Comparison of ENCODE assay signal across 11 cellular contexts in genomic region chr15:32427635-32428034, GRCh38. TPM values are rescaled to one million over a fixed set of nuclear protein-coding genes. Genes with fewer than 3 reads are reported as not detected.
DNase-seq lines count a peak whose midpoint lies in the region; ATAC-seq, FAIRE-seq and TF ChIP-seq lines count a peak whose summit lies in the region.
"Not testable (repeated sequence)": the region's sequence is repeated elsewhere in the genome, so short reads cannot be mapped to it uniquely, and the experiment has no call there.
"Had no signal": no experiment of that assay in that cellular context is flagged by ENCODE, and none has a peak within 500 bp of the region (broad histone marks: within the 10 kb centered on the region; RNA-seq: fewer than 3 reads in every experiment).

No MANE protein-coding gene starts in this region.

- not testable (repeated sequence) for H3K27me3 Mint-ChIP-seq in activated T-helper 17 cell treated with anti-CD3 and anti-CD28 coated beads, Interleukin-2, amount 50 U/mL, for 72 hours; stimulated activated memory B cell treated with anti-CD40 and anti-IgM and Interleukin-4, amounts not matched to agents 10 μg/mL and 1 μg/mL and 100 μg/mL, for 72 hours

- in situ Hi-C loops in HepG2 (cut with HindIII; ENCODE audit: extremely low pct_ligation_motif_present, low pct_unique_long_range_greater_than_20kb): not testable (repeated sequence)

- not testable (repeated sequence) for H3K4me1 ChIP-seq in OCI-LY3 (ENCODE audit: low read length); HepG2 (ENCODE audit: insufficient read depth, low read length)

- H3K4me2 ChIP-seq in OCI-LY3 (ENCODE audit: low read length): peak overlapping the region; percentile 39; the same call in 1 of the 2 replicates
- H3K4me2 ChIP-seq in HepG2 (ENCODE audit: low read depth, low read length): not testable (repeated sequence)

- H3K9me3 Mint-ChIP-seq in activated T-helper 17 cell treated with anti-CD3 and anti-CD28 coated beads, Interleukin-2, amount 50 U/mL, for 72 hours; stimulated activated memory B cell treated with anti-CD40 and anti-IgM and Interleukin-4, amounts not matched to agents 10 μg/mL and 1 μg/mL and 100 μg/mL, for 72 hours: not testable (repeated sequence)

- not testable (repeated sequence) for TF ChIP-seq CTCF in OCI-LY3 (IDR thresholded peaks at IDR 0.05; ENCODE audit: low read depth, low read length); HepG2 (CRISPR knock-in tag; IDR thresholded peaks at IDR 0.05)

- not testable (repeated sequence) for H3K4me1 Mint-ChIP-seq in activated T-helper 17 cell treated with anti-CD3 and anti-CD28 coated beads, Interleukin-2, amount 50 U/mL, for 72 hours; stimulated activated memory B cell treated with anti-CD40 and anti-IgM and Interleukin-4, amounts not matched to agents 10 μg/mL and 1 μg/mL and 100 μg/mL, for 72 hours

- intact Hi-C loops in HepG2 (cut with micrococcal nuclease; ENCODE audit: unreplicated experiment): not testable (repeated sequence)

- not testable (repeated sequence) for TF ChIP-seq EP300 in HepG2 (IDR thresholded peaks at IDR 0.05; ENCODE audit: low read depth in 2 of 2, low read length in 2 of 2); HepG2 (CRISPR knock-in tag; IDR thresholded peaks at IDR 0.05; ENCODE audit: borderline replicate concordance)

- DNase-seq in RCC 7860 (ENCODE audit: low spot score); HepG2 (ENCODE audit: low spot score): not testable (repeated sequence)

- POLR2A ChIA-PET in HepG2 (lab: Yijun Ruan, JAX): not testable (repeated sequence)

- peak; percentile 54 for ATAC-seq in activated T-helper 17 cell treated with anti-CD3 and anti-CD28 coated beads, Interleukin-2, amount 50 U/mL, for 72 hours (replicated peaks)
- ATAC-seq in HepG2: not testable (repeated sequence)
- ATAC-seq in stimulated activated memory B cell treated with anti-CD40 and anti-IgM and Interleukin-4, amounts not matched to agents 10 μg/mL and 1 μg/mL and 100 μg/mL, for 72 hours: peak; percentile 39

- H3K79me2 ChIP-seq in OCI-LY3 (ENCODE audit: low read length); HepG2 (ENCODE audit: insufficient read depth, low read length): not testable (repeated sequence)

- WGBS in HepG2 (ENCODE audit: low lambda C conversion rate): 36% methylated on average over 1 of the region's 4 CpGs

- H3K4me3 Mint-ChIP-seq in activated T-helper 17 cell treated with anti-CD3 and anti-CD28 coated beads, Interleukin-2, amount 50 U/mL, for 72 hours; stimulated activated memory B cell treated with anti-CD40 and anti-IgM and Interleukin-4, amounts not matched to agents 10 μg/mL and 1 μg/mL and 100 μg/mL, for 72 hours: not testable (repeated sequence)

- not testable (repeated sequence) for H3K27me3 ChIP-seq in OCI-LY3 (ENCODE audit: low read depth, low read length); HepG2 (ENCODE audit: control insufficient read depth in 1 of 2, insufficient read depth in 2 of 2, low read length in 2 of 2)

- H3K36me3 ChIP-seq in OCI-LY3 (replicated peaks; ENCODE audit: low read depth, low read length); HepG2 (replicated peaks in 1 of 2; ENCODE audit: control insufficient read depth in 1 of 2, insufficient read depth in 2 of 2, low read length in 2 of 2): not testable (repeated sequence)

- CTCF ChIA-PET in HepG2 (lab: Yijun Ruan, JAX; ENCODE audit: low intra/inter-chr PET ratio, low total read pairs): not testable (repeated sequence)

- not testable (repeated sequence) for H3K9ac ChIP-seq in OCI-LY3 (ENCODE audit: low read length); HepG2 (ENCODE audit: insufficient read depth, low read depth, low read length)

- TSS peak; percentile 48 for BruUV-seq in HepG2 (replicated peaks; lab: Mats Ljungman, UMichigan)

- not testable (repeated sequence) for H3K36me3 Mint-ChIP-seq in activated T-helper 17 cell treated with anti-CD3 and anti-CD28 coated beads, Interleukin-2, amount 50 U/mL, for 72 hours (ENCODE audit: low read depth); stimulated activated memory B cell treated with anti-CD40 and anti-IgM and Interleukin-4, amounts not matched to agents 10 μg/mL and 1 μg/mL and 100 μg/mL, for 72 hours

- H4K20me1 ChIP-seq in OCI-LY3 (ENCODE audit: insufficient read depth, low read length); HepG2 (ENCODE audit: insufficient read depth, low read length): not testable (repeated sequence)

- not testable (repeated sequence) for H3K9me3 ChIP-seq in OCI-LY3 (ENCODE audit: insufficient read depth, low read length); HepG2 (ENCODE audit: low read length)

- TF ChIP-seq RAD21 in HepG2 (CRISPR knock-in tag; IDR thresholded peaks at IDR 0.05): not testable (repeated sequence)

- not testable (repeated sequence) for TF ChIP-seq POLR2A in HepG2 (IDR thresholded peaks at IDR 0.05; ENCODE audit: insufficient read depth in 1 of 2, low read depth in 2 of 2, low read length in 2 of 2)

- not testable (repeated sequence) for H2AFZ ChIP-seq in OCI-LY3 (ENCODE audit: low read depth, low read length); HepG2 (ENCODE audit: low read length)

- peak; percentile 93 for FAIRE-seq in RCC 7860 (lab: Jason Lieb, UNC)
- not testable (repeated sequence) for FAIRE-seq in HepG2 (lab: Jason Lieb, UNC)

- H3K27ac ChIP-seq in OCI-LY3 (ENCODE audit: low read length); HepG2 (ENCODE audit: extremely low read length, insufficient read depth, low read length): not testable (repeated sequence)

- not testable (repeated sequence) for H3K27ac Mint-ChIP-seq in activated T-helper 17 cell treated with anti-CD3 and anti-CD28 coated beads, Interleukin-2, amount 50 U/mL, for 72 hours; stimulated activated memory B cell treated with anti-CD40 and anti-IgM and Interleukin-4, amounts not matched to agents 10 μg/mL and 1 μg/mL and 100 μg/mL, for 72 hours

- H3K4me3 ChIP-seq in OCI-LY3 (ENCODE audit: low read length); HepG2 (replicated peaks in 1 of 3; ENCODE audit: insufficient read depth in 1 of 3, low read depth in 2 of 3, low read length in 3 of 3): not testable (repeated sequence)

RNA-seq across cellular contexts. Expression of gene GOLGA8K, which starts 24.5 kb away (rescaled TPM):
- total RNA-seq in activated T-helper 17 cell treated with anti-CD3 and anti-CD28 coated beads, Interleukin-2, amount 50 U/mL, for 72 hours: not detected
- not detected in 2 replicates for total RNA-seq in HepG2 (2016; rRNA removed; fragmentation: Illumina TruSeq; extraction: Trizol)
- not detected in 2 replicates for total RNA-seq in HepG2 (2016; cell fraction: cytosol; rRNA removed; fragmentation: Illumina TruSeq; extraction: Trizol; ENCODE audit: low read depth)
- total RNA-seq in HepG2 (2016; cell fraction: insoluble cytoplasmic fraction; rRNA removed; fragmentation: Illumina TruSeq; extraction: Trizol): 0.09 TPM in 1 of 2 replicates, not detected in the other
- not detected in 2 replicates for total RNA-seq in HepG2 (2016; cell fraction: membrane; rRNA removed; fragmentation: Illumina TruSeq; extraction: Trizol)
- total RNA-seq in HepG2 (2016; cell fraction: nucleus; rRNA removed; fragmentation: Illumina TruSeq; extraction: Trizol): 0.25 TPM in 1 of 2 replicates, not detected in the other
- 0.08 and 0.12 TPM in 2 replicates for polyA plus RNA-seq in HepG2 (2011; rRNA removed)
- not detected in 2 replicates for polyA plus RNA-seq in HepG2 (2011; cell fraction: cytosol; rRNA removed)
- 0.23 and 0.55 TPM in 2 replicates for polyA plus RNA-seq in HepG2 (2011; cell fraction: nucleus; rRNA removed)
- polyA plus RNA-seq in HepG2 (2012): 0.15 and 0.46 TPM in 2 replicates
- polyA plus RNA-seq in HepG2 (2016; cell fraction: cytosol; fragmentation: Illumina TruSeq; extraction: Trizol; ENCODE audit: low read depth): not detected in 2 replicates
- polyA plus RNA-seq in HepG2 (2016; cell fraction: insoluble cytoplasmic fraction; fragmentation: Illumina TruSeq; extraction: Trizol; ENCODE audit: low read depth): not detected in 2 replicates
- not detected in 2 replicates for polyA plus RNA-seq in HepG2 (2016; cell fraction: membrane; fragmentation: Illumina TruSeq; extraction: Trizol; ENCODE audit: low read depth)
- 0.36 and 0.75 TPM in 2 replicates for polyA plus RNA-seq in HepG2 (2016; cell fraction: nucleus; fragmentation: Illumina TruSeq; extraction: Trizol; ENCODE audit: insufficient read depth, low read depth)
- 0.26 and 0.28 TPM in 2 replicates for polyA minus RNA-seq in HepG2 (2011; rRNA and poly(A)+ RNA removed; ENCODE audit: low replicate concordance)
- not detected in 2 replicates for polyA minus RNA-seq in HepG2 (2011; cell fraction: cytosol; rRNA and poly(A)+ RNA removed)
- polyA minus RNA-seq in HepG2 (2011; cell fraction: nucleus; rRNA and poly(A)+ RNA removed): 0.64 and 1.5 TPM in 2 replicates
- total RNA-seq: A172; Caco-2; CD4-positive, CD25-positive, alpha-beta regulatory T cell; CD8-positive, alpha-beta T cell; HFFc6 had no signal
- polyA plus RNA-seq: AG04450; CD4-positive, CD25-positive, alpha-beta regulatory T cell had no signal

RNA-seq across cellular contexts. Expression of gene GOLGA8O, which starts 27.8 kb away (rescaled TPM):
- 1 to 10 TPM in 1 of 2 donors, not detected in 1; 1.3 TPM for total RNA-seq in activated T-helper 17 cell treated with anti-CD3 and anti-CD28 coated beads, Interleukin-2, amount 50 U/mL, for 72 hours
- not detected in 2 replicates for total RNA-seq in HepG2 (2016; rRNA removed; fragmentation: Illumina TruSeq; extraction: Trizol)
- total RNA-seq in HepG2 (2016; cell fraction: cytosol; rRNA removed; fragmentation: Illumina TruSeq; extraction: Trizol; ENCODE audit: low read depth): not detected in 2 replicates
- not detected in 2 replicates for total RNA-seq in HepG2 (2016; cell fraction: insoluble cytoplasmic fraction; rRNA removed; fragmentation: Illumina TruSeq; extraction: Trizol)
- not detected in 2 replicates for total RNA-seq in HepG2 (2016; cell fraction: membrane; rRNA removed; fragmentation: Illumina TruSeq; extraction: Trizol)
- not detected in 2 replicates for total RNA-seq in HepG2 (2016; cell fraction: nucleus; rRNA removed; fragmentation: Illumina TruSeq; extraction: Trizol)
- polyA plus RNA-seq in HepG2 (2011; rRNA removed): 0.04 TPM in 1 of 2 replicates, not detected in the other
- polyA plus RNA-seq in HepG2 (2011; cell fraction: cytosol; rRNA removed): not detected in 2 replicates
- 0.55 and 0.69 TPM in 2 replicates for polyA plus RNA-seq in HepG2 (2011; cell fraction: nucleus; rRNA removed)
- not detected in 2 replicates for polyA plus RNA-seq in HepG2 (2012)
- polyA plus RNA-seq in HepG2 (2016; cell fraction: cytosol; fragmentation: Illumina TruSeq; extraction: Trizol; ENCODE audit: low read depth): not detected in 2 replicates
- not detected in 2 replicates for polyA plus RNA-seq in HepG2 (2016; cell fraction: insoluble cytoplasmic fraction; fragmentation: Illumina TruSeq; extraction: Trizol; ENCODE audit: low read depth)
- polyA plus RNA-seq in HepG2 (2016; cell fraction: membrane; fragmentation: Illumina TruSeq; extraction: Trizol; ENCODE audit: low read depth): not detected in 2 replicates
- polyA plus RNA-seq in HepG2 (2016; cell fraction: nucleus; fragmentation: Illumina TruSeq; extraction: Trizol; ENCODE audit: insufficient read depth, low read depth): not detected in 2 replicates
- 0.30 TPM in 1 of 2 replicates, not detected in the other for polyA minus RNA-seq in HepG2 (2011; rRNA and poly(A)+ RNA removed; ENCODE audit: low replicate concordance)
- not detected in 2 replicates for polyA minus RNA-seq in HepG2 (2011; cell fraction: cytosol; rRNA and poly(A)+ RNA removed)
- polyA minus RNA-seq in HepG2 (2011; cell fraction: nucleus; rRNA and poly(A)+ RNA removed): not detected in 2 replicates
- total RNA-seq: A172; Caco-2; CD4-positive, CD25-positive, alpha-beta regulatory T cell had no signal
- polyA plus RNA-seq: AG04450; CD4-positive, CD25-positive, alpha-beta regulatory T cell had no signal
